13 cellular contexts compared by ENCODE assay signal in genomic region chr6:13760948-13761347, GRCh38. TPM values are rescaled to one million over a fixed set of nuclear protein-coding genes. Genes with fewer than 3 reads are reported as not detected.
DNase-seq lines count a peak whose midpoint lies in the region; TF ChIP-seq lines count a peak whose summit lies in the region.
"Had no signal": no experiment of that assay in that cellular context is flagged by ENCODE, and none has a peak within 500 bp of the region (broad histone marks: within the 10 kb centered on the region; RNA-seq: fewer than 3 reads in every experiment).

No MANE protein-coding gene starts in this region.

- H3K18ac ChIP-seq in neuronal stem cell (ENCODE audit: low read length): no peak overlapping the region

- H2AFZ ChIP-seq in neuronal stem cell (ENCODE audit: low read length) (peak overlapping the region; percentile 5), OCI-LY7 (ENCODE audit: low read length) (no peak overlapping the region)

- H3K79me2 ChIP-seq in OCI-LY7 (ENCODE audit: insufficient read depth, low read depth, low read length): no peaks in the 10 kb centered on the region

- no peak overlapping the region for H2BK15ac ChIP-seq in neuronal stem cell (ENCODE audit: low read length)

- no peak overlapping the region for H4K91ac ChIP-seq in neuronal stem cell (ENCODE audit: low read depth, low read length, poor library complexity)

- no peaks in the 10 kb centered on the region for H3K79me1 ChIP-seq in neuronal stem cell (ENCODE audit: low read depth, low read length)

- H3K9me3 Mint-ChIP-seq in glutamatergic neuron (ENCODE audit: unreplicated experiment): peaks cover 1% of the 10 kb centered on the region
- H3K9me3 Mint-ChIP-seq in T-helper 2 cell treated with Interferon-gamma antibody and Interleukin-4, amounts not matched to agents 5 μg/mL and 100 μg/mL, for 36 hours: no peaks in the 10 kb centered on the region

- H3K36me3 Mint-ChIP-seq in glutamatergic neuron (ENCODE audit: unreplicated experiment): no peaks in the 10 kb centered on the region
- peaks cover 2% of the 10 kb centered on the region for H3K36me3 Mint-ChIP-seq in T-helper 2 cell treated with Interferon-gamma antibody and Interleukin-4, amounts not matched to agents 5 μg/mL and 100 μg/mL, for 36 hours (ENCODE audit: low read depth)
- H3K36me3 Mint-ChIP-seq: CD4-positive, alpha-beta memory T cell had no signal

- no peak overlapping the region for H3K4ac ChIP-seq in neuronal stem cell (ENCODE audit: low read length)

- no peaks in the 10 kb centered on the region for H3K9me2 ChIP-seq in OCI-LY7 (ENCODE audit: insufficient read depth, low read length)

- no peak overlapping the region for H3K4me2 ChIP-seq in neuronal stem cell (ENCODE audit: insufficient read depth, low read length, poor library complexity, severe bottlenecking)
- H3K4me2 ChIP-seq in OCI-LY7 (ENCODE audit: low read length): no peak overlapping the region

- no peak overlapping the region for H4K8ac ChIP-seq in neuronal stem cell (ENCODE audit: low read depth, low read length)

- no peak overlapping the region for H2AK5ac ChIP-seq in neuronal stem cell (ENCODE audit: low read depth, low read length)

- no CpG with 5 or more reads among the region's 5 CpGs for WGBS in neuronal stem cell (ENCODE audit: extremely low coverage in 2 of 2, insufficient read length in 2 of 2, insufficient replicate concordance in 1 of 2), 2 donors

- CTCF ChIA-PET in OCI-LY7 (lab: Charles Lee; ENCODE audit: unreplicated experiment): no interaction called here

- no peak overlapping the region for H3K23ac ChIP-seq in neuronal stem cell (ENCODE audit: low read depth, low read length, poor library complexity)

- H3K27ac Mint-ChIP-seq in glutamatergic neuron (ENCODE audit: unreplicated experiment): no peak overlapping the region
- H3K27ac Mint-ChIP-seq in T-helper 2 cell treated with Interferon-gamma antibody and Interleukin-4, amounts not matched to agents 5 μg/mL and 100 μg/mL, for 36 hours: no peak overlapping the region

- POLR2A ChIA-PET in OCI-LY7 (lab: Charles Lee): interaction anchor here (0.6 kb wide), 1 partner anchor 94 kb away, joined by 5 read pairs; no protein-coding TSS in a partner anchor

- no peak for TF ChIP-seq CTCF in AG09309 (IDR thresholded peaks at IDR 0.05; ENCODE audit: control insufficient read depth, insufficient read depth, low read depth, low read length, missing control alignments)
- TF ChIP-seq CTCF in glutamatergic neuron (IDR thresholded peaks at IDR 0.05; ENCODE audit: partially characterized antibody, unreplicated experiment): no peak
- TF ChIP-seq CTCF in GM13976 (IDR thresholded peaks at IDR 0.05; ENCODE audit: borderline replicate concordance, control extremely low read depth, extremely low read depth, insufficient read depth, missing control alignments): no peak
- TF ChIP-seq CTCF in OCI-LY7 (conservative IDR thresholded peaks at IDR 0.05; ENCODE audit: low read length): no peak

- in situ Hi-C loops in GM13976 (cut with MboI; ENCODE audit: low sequenced_read_pairs, unreplicated experiment): no loop called here

- H3K27ac ChIP-seq in neuronal stem cell (replicated peaks; ENCODE audit: low read length): no peak overlapping the region
- no peak overlapping the region for H3K27ac ChIP-seq in OCI-LY7 (ENCODE audit: low read depth, low read length, poor library complexity, severe bottlenecking)

- H3K4me1 ChIP-seq in neuronal stem cell (ENCODE audit: control insufficient read depth in 2 of 2, insufficient read depth in 1 of 2, low read depth in 1 of 2, low read length in 2 of 2): peaks cover 0 to 13% of the 10 kb centered on the region in 2 donors
- peaks cover 17% of the 10 kb centered on the region for H3K4me1 ChIP-seq in OCI-LY7 (ENCODE audit: insufficient read depth, low read length, poor library complexity, severe bottlenecking)

- H3K27me3 ChIP-seq in neuronal stem cell (ENCODE audit: control insufficient read depth in 3 of 3, insufficient read depth in 3 of 3, low read depth in 1 of 3, low read length in 3 of 3): no peaks in the 10 kb centered on the region

- H2BK12ac ChIP-seq in neuronal stem cell (ENCODE audit: low read length): no peak overlapping the region

- H3K9me3 ChIP-seq in neuronal stem cell (replicated peaks in 1 of 2; ENCODE audit: control insufficient read depth in 2 of 2, insufficient read depth in 1 of 2, low read depth in 1 of 2, low read length in 2 of 2) (peaks cover 0 to 4% of the 10 kb centered on the region in 2 donors), OCI-LY7 (ENCODE audit: low read length) (no peaks in the 10 kb centered on the region)

- H3K9ac ChIP-seq in neuronal stem cell (ENCODE audit: low read depth, low read length, poor library complexity): no peak overlapping the region

- no peak overlapping the region for H2BK120ac ChIP-seq in neuronal stem cell (ENCODE audit: low read depth, low read length)

- H3K4me3 Mint-ChIP-seq in glutamatergic neuron (ENCODE audit: unreplicated experiment): no peak overlapping the region
- no peak overlapping the region for H3K4me3 Mint-ChIP-seq in T-helper 2 cell treated with Interferon-gamma antibody and Interleukin-4, amounts not matched to agents 5 μg/mL and 100 μg/mL, for 36 hours

- H3K14ac ChIP-seq in neuronal stem cell (ENCODE audit: low read length): no peak overlapping the region

- BruUV-seq in OCI-LY7 (replicated peaks; lab: Mats Ljungman, UMichigan): no TSS peak

- peak; percentile 80 for DNase-seq in AG09309 (ENCODE audit: low read depth)
- peak; percentile 70 for DNase-seq in NCI-H226
- DNase-seq in fibroblast of peridontal ligament (ENCODE audit: extremely low read depth): peak; percentile 98
- DNase-seq in neuronal stem cell (ENCODE audit: low spot score): no peak
- no peak for DNase-seq in glutamatergic neuron
- DNase-seq in T-helper 2 cell treated with Interferon-gamma antibody and Interleukin-4, amounts not matched to agents 5 μg/mL and 100 μg/mL, for 36 hours (ENCODE audit: low spot score): no peak
- DNase-seq in GM13976 (ENCODE audit: low spot score): no peak
- DNase-seq in OCI-LY7 (ENCODE audit: low spot score): no peak
- DNase-seq: activated naive CD4-positive, alpha-beta T cell; CD4-positive, alpha-beta memory T cell; mesendoderm; NCI-H2171; SIG-M5 had no signal

- H4K20me1 ChIP-seq in OCI-LY7 (ENCODE audit: insufficient read depth, low read length): no peaks in the 10 kb centered on the region

- no peak overlapping the region for H3K4me3 ChIP-seq in AG09309 (ENCODE audit: control insufficient read depth, low read depth, low read length)
- H3K4me3 ChIP-seq in neuronal stem cell (ENCODE audit: low read length in 2 of 2): no peak overlapping the region
- H3K4me3 ChIP-seq in OCI-LY7 (ENCODE audit: low read depth, low read length, poor library complexity, severe bottlenecking): no peak overlapping the region

- no peaks in the 10 kb centered on the region for H3K27me3 Mint-ChIP-seq in glutamatergic neuron (ENCODE audit: unreplicated experiment)
- H3K27me3 Mint-ChIP-seq in T-helper 2 cell treated with Interferon-gamma antibody and Interleukin-4, amounts not matched to agents 5 μg/mL and 100 μg/mL, for 36 hours (ENCODE audit: low read depth): no peaks in the 10 kb centered on the region
- H3K27me3 Mint-ChIP-seq: CD4-positive, alpha-beta memory T cell had no signal

- H3K36me3 ChIP-seq in neuronal stem cell (replicated peaks in 1 of 2; ENCODE audit: control insufficient read depth in 2 of 2, insufficient read depth in 2 of 2, low read length in 2 of 2) (no peaks in the 10 kb centered on the region), OCI-LY7 (ENCODE audit: insufficient read depth, low read length) (no peaks in the 10 kb centered on the region)

- intact Hi-C loops in OCI-LY7 (cut with micrococcal nuclease; ENCODE audit: unreplicated experiment): no loop called here

- peaks cover 5% of the 10 kb centered on the region for H3K4me1 Mint-ChIP-seq in glutamatergic neuron (ENCODE audit: low read depth, unreplicated experiment)
- peaks cover 28% of the 10 kb centered on the region for H3K4me1 Mint-ChIP-seq in T-helper 2 cell treated with Interferon-gamma antibody and Interleukin-4, amounts not matched to agents 5 μg/mL and 100 μg/mL, for 36 hours (ENCODE audit: low read depth)

- no peak overlapping the region for H2BK5ac ChIP-seq in neuronal stem cell (ENCODE audit: low read length)

RNA-seq across cellular contexts. Expression of gene RANBP9, which starts 49.3 kb away (rescaled TPM):
- polyA plus RNA-seq in neuronal stem cell (2013, experiment 1 of 2): 34.4 TPM
- 35.1 TPM for polyA plus RNA-seq in neuronal stem cell (2013, experiment 2 of 2)
- total RNA-seq in glutamatergic neuron (ENCODE audit: unreplicated experiment) (50.2 TPM), OCI-LY7 (2022) (35.0 and 41.6 TPM in 2 replicates)
- 20.5 and 22.2 TPM in 2 replicates for total RNA-seq in OCI-LY7 (2014; rRNA removed; shearing (Covaris generic))

RNA-seq across cellular contexts. Expression of gene MCUR1, which starts 53.4 kb away (rescaled TPM):
- 17.4 TPM for polyA plus RNA-seq in neuronal stem cell (2013, experiment 1 of 2)
- 17.8 TPM for polyA plus RNA-seq in neuronal stem cell (2013, experiment 2 of 2)
- total RNA-seq in glutamatergic neuron (ENCODE audit: unreplicated experiment) (14.1 TPM), OCI-LY7 (2022) (31.1 and 32.4 TPM in 2 replicates)
- 11.9 and 17.3 TPM in 2 replicates for total RNA-seq in OCI-LY7 (2014; rRNA removed; shearing (Covaris generic))

Comparison
In these comparisons a context has a peak if more than half of its experiments do, and no peak if none do; other contexts are left out.
1. DNase-seq: peak in AG09309 (single experiment), NCI-H226 (single experiment) and fibroblast of peridontal ligament (single experiment); none in neuronal stem cell (single experiment), glutamatergic neuron (single experiment), T-helper 2 cell treated with Interferon-gamma antibody and Interleukin-4, amounts not matched to agents 5 μg/mL and 100 μg/mL, for 36 hours (single experiment), GM13976 (single experiment) and OCI-LY7 (single experiment).